Comparison of ENCODE assay signal across 33 cellular contexts in genomic region chr15:79592126-79592525, GRCh38.
"Had no signal": no experiment of that assay in that cellular context is flagged by ENCODE, and none has a peak within 500 bp of the region (broad histone marks: within the 10 kb centered on the region; RNA-seq: fewer than 3 reads in every experiment).

No MANE protein-coding gene starts in this region.

- H3K36me3 ChIP-seq: MG63 had no signal

- H3K27ac ChIP-seq: KMS-11 had no signal

- H3K4me3 ChIP-seq: MG63 had no signal

- H3K9me3 ChIP-seq: MG63 had no signal

- DNase-seq: Karpas-422, Kasumi-1, KBM-7, KG1, MG63, MM.1S, MV-4-11, NCI-H1048, NCI-H1092, NCI-H1092 treated with DMSO at 0.1 percent for 48 hours, NCI-H1105, NCI-H1105 treated with DMSO at 0.1 percent for 48 hours, NCI-H1417, NCI-H1417 treated with DMSO at 0.1 percent for 48 hours, NCI-H1436, NCI-H1436 treated with DMSO at 0.1 percent for 48 hours, NCI-H146, NCI-H1694, NCI-H1694 treated with DMSO at 0.1 percent for 48 hours, NCI-H187, NCI-H187 treated with DMSO at 0.1 percent for 48 hours, NCI-H2029, NCI-H2029 treated with DMSO at 0.1 percent for 48 hours, NCI-H2081, NCI-H2081 treated with DMSO at 0.1 percent for 48 hours, NCI-H2107, NCI-H2171, NCI-H2171 treated with DMSO at 0.1 percent for 48 hours, NCI-H2227 treated with DMSO at 0.1 percent for 48 hours, NCI-H226, NCI-H345, NCI-H510A had no signal

- H3K27me3 ChIP-seq: MG63 had no signal
